ENCODE assay signal across 19 cellular contexts in genomic region chr1:100240013-100240412, GRCh38.
"Had no signal": no experiment of that assay in that cellular context is flagged by ENCODE, and none has a peak within 500 bp of the region (broad histone marks: within the 10 kb centered on the region; RNA-seq: fewer than 3 reads in every experiment).

No MANE protein-coding gene starts in this region.

- DNase-seq: activated CD4-positive, alpha-beta memory T cell treated with anti-CD3 and anti-CD28 coated beads for 36 hours; activated naive CD4-positive, alpha-beta T cell; activated naive CD8-positive, alpha-beta T cell treated with anti-CD3 and anti-CD28 coated beads for 36 hours; activated T-cell treated with anti-CD3 and anti-CD28 coated beads for 4 hours; amygdala; dorsolateral prefrontal cortex; foreskin keratinocyte; left cardiac atrium; midbrain; stimulated activated CD4-positive, alpha-beta T cell treated with anti-CD3 and anti-CD28 coated beads, Interleukin-15, amount 100 ng/mL, for 24 hours; stimulated activated CD4-positive, alpha-beta T cell treated with anti-CD3 and anti-CD28 coated beads, Interleukin-4, amount 100 ng/mL, for 24 hours had no signal

- H3K27me3 ChIP-seq: cardiac muscle cell, dorsolateral prefrontal cortex, foreskin keratinocyte, hepatocyte, right atrium auricular region had no signal

- H3K4me3 ChIP-seq: cardiac muscle cell, dorsolateral prefrontal cortex, hepatocyte, right atrium auricular region, skin epidermis, thoracic aorta had no signal

- ATAC-seq: activated T-helper 17 cell treated with anti-CD3 and anti-CD28 coated beads, Interleukin-2, amount 50 U/mL, for 72 hours; foreskin keratinocyte; left cardiac atrium; stimulated activated effector memory CD8-positive, alpha-beta T cell treated with anti-CD3 and anti-CD28 coated beads, Interleukin-12 subunit alpha, Interleukin-12 subunit beta, amount 100 ng/mL, for 72 hours had no signal

- H3K9me3 ChIP-seq: right atrium auricular region, thoracic aorta had no signal

- H3K36me3 ChIP-seq: right atrium auricular region had no signal

- H3K4me1 ChIP-seq: foreskin keratinocyte, parathyroid adenoma had no signal

- H3K27ac ChIP-seq: cardiac muscle cell, dorsolateral prefrontal cortex, foreskin keratinocyte, hepatocyte, parathyroid adenoma, right atrium auricular region, skin epidermis, thoracic aorta had no signal
